ENCODE assay signal across 11 cellular contexts in the genomic region with DNA sequence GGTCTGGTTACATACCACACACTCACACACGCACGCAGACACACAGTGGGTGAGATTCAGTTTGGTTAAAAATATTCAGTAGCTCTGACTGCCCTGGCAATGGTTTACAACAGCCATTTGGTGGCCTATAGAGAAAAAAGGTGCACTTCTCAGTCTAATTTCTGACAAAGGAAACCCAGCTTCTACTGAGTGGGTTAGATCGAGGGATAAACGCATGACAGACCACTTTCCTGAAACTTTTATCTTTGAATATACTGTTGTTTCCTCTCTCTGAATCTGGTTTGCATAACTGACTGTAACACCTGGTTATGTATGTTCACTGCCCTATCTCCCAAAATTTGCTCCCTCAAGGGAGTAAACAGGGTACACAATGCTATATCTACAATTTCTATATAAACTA. TPM values are rescaled to one million over a fixed set of nuclear protein-coding genes. Genes with fewer than 3 reads are reported as not detected.
DNase-seq lines count a peak whose midpoint lies in the region; ATAC-seq and TF ChIP-seq lines count a peak whose summit lies in the region.
"Had no signal": no experiment of that assay in that cellular context is flagged by ENCODE, and none has a peak within 500 bp of the region (broad histone marks: within the 10 kb centered on the region; RNA-seq: fewer than 3 reads in every experiment).

No MANE protein-coding gene starts in this region.

- H3K4ac ChIP-seq in H9 (ENCODE audit: low read depth, low read length): no peak overlapping the region

- WGBS in H9 (ENCODE audit: extremely low coverage, insufficient read length, low lambda C conversion rate): no CpG with 5 or more reads among the region's 4 CpGs

- no peaks in the 10 kb centered on the region for H4K20me1 ChIP-seq in H9 (ENCODE audit: control insufficient read depth, insufficient read depth, insufficient read length)

- no peaks in the 10 kb centered on the region for H3K4me1 ChIP-seq in H9 (ENCODE audit: insufficient read depth, low read length)

- H3K4me3 Mint-ChIP-seq in activated naive CD8-positive, alpha-beta T cell treated with anti-CD3 and anti-CD28 coated beads, Interleukin-2, amount 50 U/mL, for 24 hours: peak overlapping the region; percentile 46
- H3K4me3 Mint-ChIP-seq in H9: no peak overlapping the region
- H3K4me3 Mint-ChIP-seq: WTC11 had no signal

- H4K91ac ChIP-seq in H9 (ENCODE audit: insufficient read length, low read depth, low read length): no peak overlapping the region

- H3K27me3 ChIP-seq in H9 (ENCODE audit: insufficient read depth, low read length): no peaks in the 10 kb centered on the region

- H3K23ac ChIP-seq in H9 (ENCODE audit: insufficient read length, low read depth, low read length): no peak overlapping the region

- no peak overlapping the region for H4K8ac ChIP-seq in H9 (replicated peaks; ENCODE audit: insufficient read length, low read depth, low read length)

- POLR2A ChIA-PET in RWPE1 (lab: Yijun Ruan, JAX; ENCODE audit: low non-redundant PET): no interaction called here

- H2BK20ac ChIP-seq in H9 (ENCODE audit: low read depth, low read length, poor library complexity, severe bottlenecking): no peak overlapping the region

- TF ChIP-seq CTCF in RWPE1 (conservative IDR thresholded peaks at IDR 0.05; ENCODE audit: low read depth) (no peak), H9 (conservative IDR thresholded peaks at IDR 0.05) (no peak)

- H2AK5ac ChIP-seq in H9 (ENCODE audit: insufficient read length, low read length): no peak overlapping the region

- no peak overlapping the region for H2AFZ ChIP-seq in H9 (ENCODE audit: low read length)

- H3K9ac ChIP-seq in H9 (ENCODE audit: extremely low read depth, insufficient read length, low read length): no peak overlapping the region

- H3K27ac ChIP-seq in RWPE1 (no peak overlapping the region), H9 (ENCODE audit: insufficient read length, low read depth, low read length) (no peak overlapping the region)

- H3K4me1 Mint-ChIP-seq in activated naive CD8-positive, alpha-beta T cell treated with anti-CD3 and anti-CD28 coated beads, Interleukin-2, amount 50 U/mL, for 24 hours: peaks cover 36% of the 10 kb centered on the region
- peaks cover 6 to 16% of the 10 kb centered on the region in 2 experiments for H3K4me1 Mint-ChIP-seq in H9

- H2BK5ac ChIP-seq in H9 (ENCODE audit: insufficient read length, low read length): no peak overlapping the region

- no peaks in the 10 kb centered on the region for H3K79me2 ChIP-seq in H9 (ENCODE audit: insufficient read depth, low read length)

- CTCF ChIA-PET in RWPE1 (lab: Yijun Ruan, JAX): interaction anchor here (0.6 kb wide), 1 partner anchor 974 kb away, joined by 3 read pairs; no protein-coding TSS in a partner anchor

- H4K5ac ChIP-seq in H9 (ENCODE audit: insufficient read length, low read depth, low read length): no peak overlapping the region

- peaks cover 35% of the 10 kb centered on the region for H3K36me3 Mint-ChIP-seq in activated naive CD8-positive, alpha-beta T cell treated with anti-CD3 and anti-CD28 coated beads, Interleukin-2, amount 50 U/mL, for 24 hours (ENCODE audit: low read depth)
- peaks cover 4 to 9% (median 7%) of the 10 kb centered on the region in 3 experiments; a peak in 4 of 7 replicates for H3K36me3 Mint-ChIP-seq in H9 (ENCODE audit: insufficient read depth in 1 of 3, low read depth in 3 of 3)

- no peaks in the 10 kb centered on the region for H3K23me2 ChIP-seq in H9 (ENCODE audit: insufficient read length, low read depth, low read length, poor library complexity, severe bottlenecking)

- H3T11ph ChIP-seq in H9 (ENCODE audit: low read length): no peak overlapping the region

- H2BK120ac ChIP-seq in H9 (ENCODE audit: low read depth, low read length, poor library complexity, severe bottlenecking): no peak overlapping the region

- ATAC-seq in GM18511 (IDR thresholded peaks at IDR 0.05; ENCODE audit: unreplicated experiment): peak; percentile 35
- ATAC-seq in GM21529 (IDR thresholded peaks at IDR 0.05; ENCODE audit: unreplicated experiment): peak; percentile 39
- ATAC-seq in HG03342 (IDR thresholded peaks at IDR 0.05; ENCODE audit: unreplicated experiment): peak; percentile 42
- ATAC-seq in activated naive CD8-positive, alpha-beta T cell treated with anti-CD3 and anti-CD28 coated beads, Interleukin-2, amount 50 U/mL, for 24 hours: no peak
- ATAC-seq: WTC11 had no signal

- no peak for DNase-seq in activated naive CD8-positive, alpha-beta T cell treated with anti-CD3 and anti-CD28 coated beads, Interleukin-2, amount 50 U/mL, for 24 hours
- DNase-seq in DMS53 (lab: John Stamatoyannopoulos, UW) (no peak), RWPE1 (ENCODE audit: low spot score) (no peak), EL (no peak), H9 (no peak)
- DNase-seq: erythroblast, islet precursor cell had no signal

- H3K14ac ChIP-seq in H9 (ENCODE audit: insufficient read depth, low read length): no peak overlapping the region

- H3K79me1 ChIP-seq in H9 (ENCODE audit: insufficient read depth, low read depth, low read length, poor library complexity, severe bottlenecking): no peaks in the 10 kb centered on the region

- no peak overlapping the region for H3K56ac ChIP-seq in H9 (ENCODE audit: insufficient read length, low read depth, low read length)

- no peaks in the 10 kb centered on the region for H3K9me3 ChIP-seq in H9 (ENCODE audit: control insufficient read depth, low read depth, low read length)

- no peak overlapping the region for H3K18ac ChIP-seq in H9 (ENCODE audit: insufficient read length, low read depth, low read length)

- H2BK15ac ChIP-seq in H9 (ENCODE audit: low read depth, low read length): no peak overlapping the region

- H3K4me2 ChIP-seq in H9 (ENCODE audit: insufficient read depth, insufficient read length, low read length): no peak overlapping the region

- H3K27me3 Mint-ChIP-seq in activated naive CD8-positive, alpha-beta T cell treated with anti-CD3 and anti-CD28 coated beads, Interleukin-2, amount 50 U/mL, for 24 hours: no peaks in the 10 kb centered on the region
- H3K27me3 Mint-ChIP-seq in H9 (ENCODE audit: low read depth): no peaks in the 10 kb centered on the region; the same call in 1 of the 2 replicates

- H3K9me3 Mint-ChIP-seq in activated naive CD8-positive, alpha-beta T cell treated with anti-CD3 and anti-CD28 coated beads, Interleukin-2, amount 50 U/mL, for 24 hours: peaks cover 27% of the 10 kb centered on the region
- H3K9me3 Mint-ChIP-seq in H9: no peaks in the 10 kb centered on the region
- H3K9me3 Mint-ChIP-seq: WTC11 had no signal

- H3K27ac Mint-ChIP-seq in activated naive CD8-positive, alpha-beta T cell treated with anti-CD3 and anti-CD28 coated beads, Interleukin-2, amount 50 U/mL, for 24 hours: no peak overlapping the region
- no peak overlapping the region for H3K27ac Mint-ChIP-seq in H9
- H3K27ac Mint-ChIP-seq: WTC11 had no signal

- no peak overlapping the region for H2BK12ac ChIP-seq in H9 (ENCODE audit: insufficient read length, low read depth, low read length)

RNA-seq across cellular contexts. Expression of a gene that starts 2.4 kb away (rescaled TPM):
- total RNA-seq in H9 (2021): 5.6 and 5.9 TPM in 2 replicates

RNA-seq across cellular contexts. Expression of a gene that starts 5.3 kb away (rescaled TPM):
- 6.1 and 6.2 TPM in 2 replicates for total RNA-seq in H9 (2021)

RNA-seq across cellular contexts. Expression of a gene that starts 56.6 kb away (rescaled TPM):
- total RNA-seq in H9 (2021): 0.24 and 0.31 TPM in 2 replicates
